20 cellular contexts compared by ENCODE assay signal in the genomic region with DNA sequence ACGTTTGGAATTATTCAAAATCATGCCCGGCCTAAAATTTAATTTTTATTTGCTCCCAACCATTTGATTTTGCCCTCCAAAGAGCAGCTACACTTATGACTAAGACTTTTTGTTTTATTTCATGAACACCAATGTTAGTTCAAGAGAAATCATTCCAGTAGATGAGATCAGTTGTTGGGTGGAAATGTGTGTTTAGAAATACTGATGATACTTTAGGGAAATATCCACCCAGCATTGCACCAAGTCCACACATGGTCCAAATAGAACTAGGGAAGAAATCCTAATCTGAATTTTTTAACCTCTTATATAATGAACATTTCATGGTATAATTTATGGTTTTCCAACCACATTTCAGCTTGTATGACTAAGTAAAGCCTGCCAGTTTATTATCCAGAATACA. TPM values are rescaled to one million over a fixed set of nuclear protein-coding genes. Genes with fewer than 3 reads are reported as not detected.
A peak's percentile ranks its signal among the peaks of the same experiment; 100 is the strongest.
DNase-seq lines count a peak whose midpoint lies in the region; ATAC-seq and TF ChIP-seq lines count a peak whose summit lies in the region.
"Had no signal": no experiment of that assay in that cellular context is flagged by ENCODE, and none has a peak within 500 bp of the region (broad histone marks: within the 10 kb centered on the region; RNA-seq: fewer than 3 reads in every experiment).

No MANE protein-coding gene starts in this region.

- H3K79me2 ChIP-seq in GM23248 (ENCODE audit: insufficient read depth): no peaks in the 10 kb centered on the region
- H3K79me2 ChIP-seq: hepatocyte had no signal

- no peaks in the 10 kb centered on the region for H3K36me3 ChIP-seq in GM23248 (ENCODE audit: low read depth)
- H3K36me3 ChIP-seq in mucosa of descending colon (ENCODE audit: low read depth): no peaks in the 10 kb centered on the region
- H3K36me3 ChIP-seq in MG63: no peaks in the 10 kb centered on the region

- H3F3A ChIP-seq in GM23248 (ENCODE audit: insufficient read depth): no peaks in the 10 kb centered on the region

- H3K9me3 ChIP-seq in GM23248 (ENCODE audit: low read depth) (no peaks in the 10 kb centered on the region), mucosa of descending colon (no peaks in the 10 kb centered on the region), MG63 (no peaks in the 10 kb centered on the region)
- H3K9me3 ChIP-seq: psoas muscle, testis had no signal

- H3K27ac ChIP-seq in GM23248: peak overlapping the region; percentile 36; the same call in 1 of the 2 replicates
- H3K27ac ChIP-seq: hepatocyte, psoas muscle, RWPE1, testis had no signal

- H3K4me3 ChIP-seq in GM23248 (no peak overlapping the region), mucosa of descending colon (no peak overlapping the region), MG63 (no peak overlapping the region)
- H3K4me3 ChIP-seq: GM23338, hepatocyte, psoas muscle, testis had no signal

- in situ Hi-C loops in GM23248 (cut with MboI): no loop called here

- DNase-seq in AG08395 (ENCODE audit: low spot score) (peak; percentile 58), GM23248 (peak; percentile 84), fibroblast of peridontal ligament (ENCODE audit: extremely low read depth) (peak; percentile 98), left lobe of liver (ENCODE audit: low spot score) (no peak), NCI-H2196 treated with DMSO at 0.1 percent for 48 hours (lab: John Stamatoyannopoulos, UW; ENCODE audit: unreplicated experiment) (no peak), mucosa of descending colon (no peak), MG63 (no peak)
- DNase-seq: activated CD4-positive, alpha-beta T cell treated with anti-CD3 and anti-CD28 coated beads for 1 hour; AML-193; mesendoderm; natural killer cell; NCI-H1105; NCI-H510A treated with DMSO at 0.1 percent for 48 hours; psoas muscle; stimulated activated CD4-positive, alpha-beta T cell treated with anti-CD3 and anti-CD28 coated beads, Interleukin-12 subunit alpha, Interleukin-12 subunit beta, amount 100 ng/mL, for 4 hours; testis had no signal

- H3K27me3 ChIP-seq in GM23248 (replicated peaks; ENCODE audit: insufficient read depth) (no peaks in the 10 kb centered on the region), MG63 (no peaks in the 10 kb centered on the region)
- H3K27me3 ChIP-seq: hepatocyte, testis had no signal

- peaks cover 16% of the 10 kb centered on the region for H3K4me1 ChIP-seq in GM23248 (ENCODE audit: insufficient read depth)
- H3K4me1 ChIP-seq in mucosa of descending colon (ENCODE audit: low read depth): no peaks in the 10 kb centered on the region
- H3K4me1 ChIP-seq: psoas muscle, testis had no signal

- H3K4me2 ChIP-seq in GM23248 (ENCODE audit: unreplicated experiment): no peak overlapping the region
- H3K4me2 ChIP-seq: GM23338, hepatocyte had no signal

- peak; percentile 36 for ATAC-seq in left lobe of liver
- no peak for ATAC-seq in mucosa of descending colon
- no peak for ATAC-seq in HG02970 (IDR thresholded peaks at IDR 0.05; ENCODE audit: low FRiP score, unreplicated experiment)
- ATAC-seq: GM23338, natural killer cell had no signal

- H3K9me2 ChIP-seq in GM23248 (ENCODE audit: insufficient read depth): no peaks in the 10 kb centered on the region

- TF ChIP-seq CTCF in mucosa of descending colon (IDR thresholded peaks at IDR 0.05): no peak

- no peaks in the 10 kb centered on the region for H4K20me1 ChIP-seq in GM23248 (ENCODE audit: insufficient read depth)

- no peak overlapping the region for H2AFZ ChIP-seq in GM23248
- H2AFZ ChIP-seq: GM23338, hepatocyte had no signal

- no peak overlapping the region for H3K9ac ChIP-seq in GM23248

- WGBS in GM23248 (ENCODE audit: low coverage in 1 of 2, low lambda C conversion rate in 2 of 2, missing lambda C conversion rate in 2 of 2), 2 experiments: 20 to 30% methylated on average over 2 of the region's 2 CpGs

- intact Hi-C loops in mucosa of descending colon (cut with DNase I, micrococcal nuclease): no loop called here

RNA-seq across cellular contexts. Expression of a gene that starts 28.3 kb away (rescaled TPM):
- total RNA-seq in GM23248 (2014; rRNA removed; shearing (Covaris generic)): 102 and 103 TPM in 2 replicates
- polyA plus RNA-seq in GM23248 (2016; fragmentation: Nextera tagmentation; extraction: Ambion mirVana): 120 and 121 TPM in 2 replicates
- total RNA-seq in left lobe of liver: 66.6 TPM
- 100 to 1,000 TPM; 101 to 178 (median 123) TPM for total RNA-seq in mucosa of descending colon
- 66.2 and 97.8 TPM in 2 replicates for total RNA-seq in MG63 (2014; rRNA removed; shearing (Covaris generic); ENCODE audit: low replicate concordance)

Comparison
In these comparisons a context has a peak if more than half of its experiments do, and no peak if none do; other contexts are left out.
1. DNase-seq: peak in AG08395 (single experiment), GM23248 (single experiment) and fibroblast of peridontal ligament (single experiment); none in left lobe of liver (single experiment), NCI-H2196 treated with DMSO at 0.1 percent for 48 hours (single experiment), mucosa of descending colon (0 of 3) and MG63 (single experiment).